ENCODE assay signal across 1 cellular context in genomic region chr2:207230261-207231105, GRCh38.
TF ChIP-seq lines count a peak whose summit lies in the region.

No MANE protein-coding gene starts in this region.

TF ChIP-seq in H1, 55 proteins besides CTCF, POLR2A, EP300 and RAD21 (continued from another document):
- TF ChIP-seq ZNF274 (IDR thresholded peaks at IDR 0.05; ENCODE audit: borderline replicate concordance, extremely low read depth, low read length) = no peak
- TF ChIP-seq TAF7 (optimal IDR thresholded peaks at IDR 0.05; ENCODE audit: borderline replicate concordance, low read depth, low read length) = no peak
